ENCODE assay signal across 8 cellular contexts in the genomic region with DNA sequence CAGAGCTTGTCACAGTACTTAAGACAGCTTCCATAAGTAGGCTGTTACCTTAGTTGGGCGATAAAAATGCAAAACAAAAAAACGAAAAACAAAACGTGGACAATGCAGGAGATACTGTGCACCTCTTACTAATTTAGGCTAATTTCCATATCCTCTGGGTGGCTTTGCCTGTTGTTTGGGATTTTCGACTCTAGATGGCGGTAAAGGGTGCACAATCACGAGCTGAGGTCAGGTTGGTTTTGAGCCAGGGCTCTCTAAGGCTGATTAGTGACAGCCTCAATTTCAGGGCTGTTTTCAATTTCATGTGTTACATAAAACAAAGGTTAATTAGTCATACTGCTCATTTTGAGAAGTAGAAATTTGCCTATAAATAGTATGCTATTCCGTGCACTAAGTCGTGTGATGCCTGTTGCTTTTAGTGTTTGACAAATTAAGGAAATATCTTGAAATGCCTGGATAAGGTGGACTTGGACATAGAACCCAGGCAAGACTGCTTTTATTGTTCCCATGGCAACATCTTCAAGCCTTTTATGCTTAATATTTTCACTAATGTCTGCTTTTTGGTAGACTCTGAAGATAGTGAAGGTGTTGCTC.
A peak's percentile ranks its signal among the peaks of the same experiment; 100 is the strongest.
DNase-seq lines count a peak whose midpoint lies in the region; ATAC-seq and TF ChIP-seq lines count a peak whose summit lies in the region.

No MANE protein-coding gene starts in this region.

- H3K27me3 ChIP-seq in HCT116 (ENCODE audit: insufficient read depth, low read length) (no peaks in the 10 kb centered on the region), MG63 (0 out of 2 replicates have a peak, but pooled peaks cover 3% of the 10 kb centered on the region)

- no peaks in the 10 kb centered on the region for H3K9me2 ChIP-seq in HCT116 (ENCODE audit: insufficient read depth)

- H3K27ac Mint-ChIP-seq in activated naive CD4-positive, alpha-beta T cell treated with anti-CD3 and anti-CD28 coated beads, Interleukin-2, amount 10 ng/mL, durations not matched to agents 7 days and 5 days: no peak overlapping the region

- no peak for TF ChIP-seq POLR2A in HCT116 (IDR thresholded peaks at IDR 0.05; ENCODE audit: borderline replicate concordance, extremely low read depth, insufficient read depth, insufficient read length)

- DNase-seq in GM13976 (ENCODE audit: low spot score) (peak; percentile 49), HCT116 (ENCODE audit: low read depth, low spot score) (peak; percentile 15), MG63 (peak; percentile 35), SK-N-DZ (ENCODE audit: low spot score) (peak; percentile 65), hippocampal formation (lab: John Stamatoyannopoulos, UW) (peak; percentile 22 to 49)
- DNase-seq in activated naive CD4-positive, alpha-beta T cell treated with anti-CD3 and anti-CD28 coated beads, Interleukin-2, amount 10 ng/mL, durations not matched to agents 7 days and 5 days: peak; percentile 65
- peak; percentile 30 for DNase-seq in stimulated activated CD4-positive, alpha-beta T cell treated with anti-CD3 and anti-CD28 coated beads, Interleukin-2, amount 100 ng/mL, for 4 hours (ENCODE audit: low read depth)

- no peaks in the 10 kb centered on the region for H3K36me3 Mint-ChIP-seq in activated naive CD4-positive, alpha-beta T cell treated with anti-CD3 and anti-CD28 coated beads, Interleukin-2, amount 10 ng/mL, durations not matched to agents 7 days and 5 days

- TF ChIP-seq CTCF in GM13976 (IDR thresholded peaks at IDR 0.05; ENCODE audit: borderline replicate concordance, control extremely low read depth, extremely low read depth, insufficient read depth, missing control alignments): peak; percentile 67
- peak in 2 of 3 experiments; percentile 64 to 73; a peak in 4 of 6 replicates for TF ChIP-seq CTCF in HCT116 (IDR thresholded peaks at IDR 0.05 in 2 of 3, conservative IDR thresholded peaks at IDR 0.05 in 1 of 3; ENCODE audit: borderline replicate concordance in 1 of 3, insufficient read depth in 1 of 3, low read depth in 2 of 3, low read length in 2 of 3)

- RAD21 ChIA-PET in HCT116 (lab: Charles Lee; ENCODE audit: low non-redundant PET in 1 of 2, low total read pairs in 2 of 2, uncharacterized antibody in 2 of 2, unreplicated experiment in 2 of 2): no interaction called here

- no peaks in the 10 kb centered on the region for H4K20me1 ChIP-seq in HCT116 (ENCODE audit: insufficient read depth)

- no peak overlapping the region for H3K4me2 ChIP-seq in HCT116 (ENCODE audit: low read length)

- no peaks in the 10 kb centered on the region for H3K4me1 Mint-ChIP-seq in activated naive CD4-positive, alpha-beta T cell treated with anti-CD3 and anti-CD28 coated beads, Interleukin-2, amount 10 ng/mL, durations not matched to agents 7 days and 5 days

- no peaks in the 10 kb centered on the region for H3K79me2 ChIP-seq in HCT116 (ENCODE audit: insufficient read depth, low read length)

- H3K4me1 ChIP-seq in HCT116 (ENCODE audit: control insufficient read depth in 1 of 2, insufficient read depth in 2 of 2, low read length in 2 of 2): no peaks in the 10 kb centered on the region

- in situ Hi-C loops in GM13976 (cut with MboI; ENCODE audit: low sequenced_read_pairs, unreplicated experiment): no loop called here

- no peak overlapping the region for H3K4me3 ChIP-seq in HCT116 (replicated peaks in 1 of 2; ENCODE audit: low read depth in 1 of 2, low read length in 2 of 2)
- no peak overlapping the region for H3K4me3 ChIP-seq in MG63

- peaks cover 4% of the 10 kb centered on the region for H3K27me3 Mint-ChIP-seq in activated naive CD4-positive, alpha-beta T cell treated with anti-CD3 and anti-CD28 coated beads, Interleukin-2, amount 10 ng/mL, durations not matched to agents 7 days and 5 days

- intact Hi-C loops in HCT116 (cut with micrococcal nuclease): loop anchor here (5.0 kb wide), 1 partner anchor 1890 kb away; no protein-coding TSS in a partner anchor

- H3K27ac ChIP-seq in HCT116 (ENCODE audit: low read depth, low read length): no peak overlapping the region

- H3K9me3 Mint-ChIP-seq in activated naive CD4-positive, alpha-beta T cell treated with anti-CD3 and anti-CD28 coated beads, Interleukin-2, amount 10 ng/mL, durations not matched to agents 7 days and 5 days: no peaks in the 10 kb centered on the region

- no peak overlapping the region for H3K9ac ChIP-seq in HCT116 (ENCODE audit: low read length)

- CTCF ChIA-PET in HCT116 (lab: Charles Lee): interaction anchor here (0.7 to 1.4 kb wide), 2 partner anchors 10 to 21 kb away, joined by 3 to 7 read pairs; no protein-coding TSS in a partner anchor
- CTCF ChIA-PET in activated naive CD4-positive, alpha-beta T cell treated with anti-CD3 and anti-CD28 coated beads, Interleukin-2, amount 10 ng/mL, durations not matched to agents 7 days and 5 days (lab: Charles Lee): interaction anchor here (1.1 to 1.6 kb wide), 6 partner anchors 8 to 186 kb away, joined by 3 to 5 read pairs (median 4); no protein-coding TSS in a partner anchor

- POLR2A ChIA-PET in HCT116 (lab: Charles Lee): no interaction called here

- H3K9me3 ChIP-seq in HCT116 (ENCODE audit: control insufficient read depth in 1 of 2, insufficient read depth in 1 of 2, low read depth in 1 of 2, low read length in 2 of 2): no peaks in the 10 kb centered on the region; a peak in 1 of 4 replicates
- no peaks in the 10 kb centered on the region for H3K9me3 ChIP-seq in MG63

- ATAC-seq in HCT116 (peak; percentile 83), esophagus mucosa (no peak)

- no peak overlapping the region for H2AFZ ChIP-seq in HCT116 (ENCODE audit: low read depth, low read length, poor library complexity, severe bottlenecking)

- no peak overlapping the region for H3K4me3 Mint-ChIP-seq in activated naive CD4-positive, alpha-beta T cell treated with anti-CD3 and anti-CD28 coated beads, Interleukin-2, amount 10 ng/mL, durations not matched to agents 7 days and 5 days

- H3K36me3 ChIP-seq in HCT116 (ENCODE audit: control insufficient read depth in 1 of 2, insufficient read depth in 2 of 2, low read length in 2 of 2) (no peaks in the 10 kb centered on the region), MG63 (no peaks in the 10 kb centered on the region)

- no TSS peak for BruUV-seq in HCT116 (replicated peaks; lab: Mats Ljungman, UMichigan)

- peak; percentile 56 for TF ChIP-seq RAD21 in HCT116 (IDR thresholded peaks at IDR 0.05; ENCODE audit: low read depth)

TF ChIP-seq in HCT116, 20 proteins besides CTCF, POLR2A, EP300 and RAD21 (continues in another document):
- TF ChIP-seq MAX (IDR thresholded peaks at IDR 0.05) (no peak), CEBPB (IDR thresholded peaks at IDR 0.05; ENCODE audit: low read depth) (no peak), SP1 (IDR thresholded peaks at IDR 0.05; ENCODE audit: low read depth) (no peak), SRF (IDR thresholded peaks at IDR 0.05; ENCODE audit: low read depth) (no peak), JUND (IDR thresholded peaks at IDR 0.05) (no peak), ZBTB33 (IDR thresholded peaks at IDR 0.05; ENCODE audit: extremely low read depth, insufficient replicate concordance, low read length) (no peak), FOSL1 (IDR thresholded peaks at IDR 0.05; ENCODE audit: low read depth) (no peak), YY1 (IDR thresholded peaks at IDR 0.05; ENCODE audit: extremely low read depth, insufficient replicate concordance, low read depth, low read length) (no peak), SIN3A (IDR thresholded peaks at IDR 0.05; ENCODE audit: low read depth) (no peak), POLR2AphosphoS5 (IDR thresholded peaks at IDR 0.05; ENCODE audit: low read depth, low read length) (no peak), EZH2 (IDR thresholded peaks at IDR 0.05) (no peak), ELF1 (IDR thresholded peaks at IDR 0.05; ENCODE audit: borderline replicate concordance, low read depth) (no peak), CBX3 (IDR thresholded peaks at IDR 0.05; ENCODE audit: low read depth) (no peak), ZFX (IDR thresholded peaks at IDR 0.05) (no peak), EZH2phosphoT487 (IDR thresholded peaks at IDR 0.05; ENCODE audit: borderline replicate concordance) (no peak)

Comparison
In these comparisons a context has a peak if more than half of its experiments do, and no peak if none do; other contexts are left out.
1. DNase-seq: peak in every context shown above with its lines; median percentile 65 in SK-N-DZ; 65 in activated naive CD4-positive, alpha-beta T cell treated with anti-CD3 and anti-CD28 coated beads, Interleukin-2, amount 10 ng/mL, durations not matched to agents 7 days and 5 days; 49 in GM13976; 36 in hippocampal formation; 35 in MG63; 30 in stimulated activated CD4-positive, alpha-beta T cell treated with anti-CD3 and anti-CD28 coated beads, Interleukin-2, amount 100 ng/mL, for 4 hours; 15 in HCT116.